In genomic region chr17:63600569-63601438, GRCh38 we compare ENCODE assay signal across 8 cellular contexts. TPM values are rescaled to one million over a fixed set of nuclear protein-coding genes. Genes with fewer than 3 reads are reported as not detected.
A peak's percentile ranks its signal among the peaks of the same experiment; 100 is the strongest.
DNase-seq lines count a peak whose midpoint lies in the region; ATAC-seq and TF ChIP-seq lines count a peak whose summit lies in the region.

Gene TACO1, plus strand, starts transcription at chr17:63600895. Its CDS starts 189 bp downstream, at chr17:63601084.

- intact Hi-C loops in right cardiac atrium (cut with DNase I) (no loop called here), psoas muscle (cut with DNase I) (loop anchor here in 1 of 2 donors (5.0 kb wide), 1 partner anchor 154 kb away; the partner anchor contains the start of gene CYB561)

- H3K9me3 ChIP-seq in right cardiac atrium (ENCODE audit: control insufficient read depth, low read length), result no peaks in the 10 kb centered on the region
- no peaks in the 10 kb centered on the region for H3K9me3 ChIP-seq in psoas muscle

- H3K36me3 ChIP-seq in psoas muscle (ENCODE audit: insufficient read depth in 1 of 2, low read depth in 1 of 2) (peaks cover 10 to 32% of the 10 kb centered on the region in 2 donors), urinary bladder (ENCODE audit: insufficient read depth) (peaks cover 3% of the 10 kb centered on the region)

- DNase-seq in NCI-H187 (lab: John Stamatoyannopoulos, UW) (peak; percentile 26 to 53), T-helper 2 cell (peak; percentile 36 to 84 (median 56)), right cardiac atrium (peak; percentile 82 to 92 (median 91)), psoas muscle (peak; percentile 84 to 90)

- H3K4me3 ChIP-seq in right cardiac atrium (ENCODE audit: low read length) (peak within 1 kb of the TSS; percentile 94), psoas muscle (peak within 1 kb of the TSS; percentile 98), urinary bladder (ENCODE audit: low read depth, low read length) (peak within 1 kb of the TSS; percentile 97)

- TF ChIP-seq CTCF in psoas muscle (IDR thresholded peaks at IDR 0.05), result no peak

- H3K27ac ChIP-seq in angular gyrus (ENCODE audit: low read depth, low read length) (peak within 1 kb of the TSS; percentile 53), right cardiac atrium (ENCODE audit: low read length) (peak within 1 kb of the TSS; percentile 86), psoas muscle (peak within 1 kb of the TSS; percentile 94), urinary bladder (ENCODE audit: low read depth) (peak within 1 kb of the TSS; percentile 91)

- H3K27me3 ChIP-seq in right cardiac atrium (ENCODE audit: control insufficient read depth, insufficient read depth) (no peaks in the 10 kb centered on the region), psoas muscle (ENCODE audit: insufficient read depth in 3 of 3, low read length in 2 of 3) (no peaks in the 10 kb centered on the region)

- WGBS in right cardiac atrium, result under 1% methylated on average over 61 of the region's 61 CpGs
- 0 to 1% (median 1%) methylated on average over 58 to 61 of the region's 61 CpGs for WGBS in psoas muscle, 3 donors
- under 1% methylated on average over 61 of the region's 61 CpGs for WGBS in urinary bladder

- H3K4me1 ChIP-seq in right cardiac atrium (ENCODE audit: control insufficient read depth, insufficient read depth, low read length) (no peaks in the 10 kb centered on the region), psoas muscle (peaks cover 10% of the 10 kb centered on the region), urinary bladder (ENCODE audit: insufficient read depth) (no peaks in the 10 kb centered on the region)

- peak; percentile 93 for ATAC-seq in GM18498 (IDR thresholded peaks at IDR 0.05; ENCODE audit: unreplicated experiment)
- ATAC-seq in HG02885 (IDR thresholded peaks at IDR 0.05; ENCODE audit: poor library complexity, unreplicated experiment), result peak; percentile 90
- ATAC-seq in right cardiac atrium, result peak; percentile 95 to 96
- ATAC-seq in psoas muscle, result peak; percentile 96 to 97 (median 97)

RNA-seq across cellular contexts. Expression of gene TACO1, which starts in this region (rescaled TPM):
- total RNA-seq in right cardiac atrium (10 to 100 TPM; 28.5 to 37.6 (median 34.5) TPM), psoas muscle (10 to 100 TPM; 28.6 to 45.5 (median 41.5) TPM), urinary bladder (6.7 TPM)
- polyA plus RNA-seq in right cardiac atrium (47.0 TPM), psoas muscle (10 to 100 TPM; 41.0 to 49.5 (median 48.7) TPM), urinary bladder (18.0 TPM)

Comparison
In these comparisons a context has a peak if more than half of its experiments do, and no peak if none do; other contexts are left out.
1. Peak in every context shown above with its lines: DNase-seq, ATAC-seq, H3K4me3 ChIP-seq and H3K27ac ChIP-seq.
2. DNase-seq: peak in every context shown above with its lines; median percentile 91 in right cardiac atrium; 87 in psoas muscle; 56 in T-helper 2 cell; 40 in NCI-H187.